1 cellular context compared by ENCODE assay signal in genomic region chr10:1074748-1075358, GRCh38.
TF ChIP-seq lines count a peak whose summit lies in the region.

No MANE protein-coding gene starts in this region.

TF ChIP-seq in SK-N-SH, 30 proteins besides CTCF, POLR2A, EP300 and RAD21 (continued from another document):
- TF ChIP-seq REST (IDR thresholded peaks at IDR 0.05; ENCODE audit: low read depth, low read length) = no peak
- TF ChIP-seq MAX (IDR thresholded peaks at IDR 0.05; ENCODE audit: low read depth) = no peak
- TF ChIP-seq RFX5 (IDR thresholded peaks at IDR 0.05; ENCODE audit: low read length) = no peak
- no peak for TF ChIP-seq USF1 (IDR thresholded peaks at IDR 0.05; ENCODE audit: borderline replicate concordance, low read depth)
TF ChIP-seq in SK-N-SH: peak in this region for 0.
